In the genomic region with DNA sequence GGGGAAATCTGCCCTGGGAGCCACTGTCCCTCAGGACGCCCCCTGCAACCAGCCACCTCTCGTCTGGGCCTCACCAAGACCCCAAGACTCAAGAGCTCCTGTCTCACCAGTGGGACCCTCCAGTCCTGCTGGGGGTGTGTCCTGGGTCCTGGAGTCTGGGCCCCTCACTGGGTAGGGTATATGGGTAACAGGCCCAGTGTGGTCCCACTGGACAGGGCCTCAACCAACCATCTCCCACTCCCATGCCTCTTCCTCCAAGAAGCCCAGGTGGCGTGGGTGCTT, we compare ENCODE assay signal across 12 cellular contexts. TPM values are rescaled to one million over a fixed set of nuclear protein-coding genes. Genes with fewer than 3 reads are reported as not detected.
DNase-seq lines count a peak whose midpoint lies in the region; ATAC-seq, FAIRE-seq and TF ChIP-seq lines count a peak whose summit lies in the region.
"Had no signal": no experiment of that assay in that cellular context is flagged by ENCODE, and none has a peak within 500 bp of the region (broad histone marks: within the 10 kb centered on the region; RNA-seq: fewer than 3 reads in every experiment).

No MANE protein-coding gene starts in this region.

- H3K27me3 ChIP-seq in body of pancreas (no peaks in the 10 kb centered on the region), thyroid gland (no peaks in the 10 kb centered on the region)

- H3K27me3 Mint-ChIP-seq in activated T-cell treated with anti-CD3 and anti-CD28 coated beads, Interleukin-2, amount 50 U/mL, for 24 hours = peaks cover 44% of the 10 kb centered on the region

- TF ChIP-seq POLR2A in body of pancreas (IDR thresholded peaks at IDR 0.05) (no peak), thyroid gland (IDR thresholded peaks at IDR 0.05) (no peak), GM12891 (IDR thresholded peaks at IDR 0.05; ENCODE audit: low read depth, low read length) (no peak)

- no peak overlapping the region for H3K27ac Mint-ChIP-seq in activated T-cell treated with anti-CD3 and anti-CD28 coated beads, Interleukin-2, amount 50 U/mL, for 24 hours

- no peak overlapping the region for H3K4me3 ChIP-seq in body of pancreas
- H3K4me3 ChIP-seq in mesodermal cell (ENCODE audit: extremely low read depth, insufficient read depth, low read length, poor library complexity, severe bottlenecking) = peak overlapping the region; percentile 55
- H3K4me3 ChIP-seq in thyroid gland (replicated peaks in 1 of 3) = no peak overlapping the region

- H3K9me3 Mint-ChIP-seq in activated T-cell treated with anti-CD3 and anti-CD28 coated beads, Interleukin-2, amount 50 U/mL, for 24 hours = no peaks in the 10 kb centered on the region

- H3K36me3 ChIP-seq in body of pancreas (replicated peaks in 1 of 2; ENCODE audit: insufficient read depth in 1 of 2, low read depth in 2 of 2) (no peaks in the 10 kb centered on the region), mesodermal cell (ENCODE audit: control insufficient read depth, insufficient read depth, low read length) (peaks cover 3% of the 10 kb centered on the region), thyroid gland (no peaks in the 10 kb centered on the region)

- FAIRE-seq in GM12891 (lab: Jason Lieb, UNC) = no peak

- H3K4me1 Mint-ChIP-seq in activated T-cell treated with anti-CD3 and anti-CD28 coated beads, Interleukin-2, amount 50 U/mL, for 24 hours (ENCODE audit: low read depth) = peaks cover 18% of the 10 kb centered on the region

- DNase-seq in activated T-cell treated with anti-CD3 and anti-CD28 coated beads, Interleukin-2, amount 50 U/mL, for 24 hours = no peak
- DNase-seq in activated T-cell treated with anti-CD3 and anti-CD28 coated beads, Interleukin-2, amount 50 U/mL, for 1 hour = no peak
- no peak for DNase-seq in body of pancreas
- no peak for DNase-seq in thyroid gland
- DNase-seq in glomerular visceral epithelial cell (ENCODE audit: extremely low spot score) = no peak
- DNase-seq in GM12891 (ENCODE audit: insufficient read length, low spot score) = no peak
- DNase-seq: cortex of kidney, NCI-H187 had no signal

- peak overlapping the region; percentile 78 to 94 (median 93) for H3K27ac ChIP-seq in body of pancreas
- H3K27ac ChIP-seq in mesodermal cell (ENCODE audit: low read depth, low read length, severe bottlenecking) = no peak overlapping the region
- H3K27ac ChIP-seq in thyroid gland = peak overlapping the region in 2 of 3 donors; percentile 16 to 59

- no peak for TF ChIP-seq CTCF in body of pancreas (IDR thresholded peaks at IDR 0.05)
- TF ChIP-seq CTCF in thyroid gland (IDR thresholded peaks at IDR 0.05) = no peak

- intact Hi-C loops in body of pancreas (cut with DNase I) = loop anchor here (5.0 kb wide), 1 partner anchor 32 kb away; no protein-coding TSS in a partner anchor
- intact Hi-C loops in thyroid gland (cut with DNase I) = no loop called here

- H3K9me3 ChIP-seq in body of pancreas = no peaks in the 10 kb centered on the region
- no peaks in the 10 kb centered on the region for H3K9me3 ChIP-seq in mesodermal cell (ENCODE audit: control insufficient read depth, low read length)
- no peaks in the 10 kb centered on the region for H3K9me3 ChIP-seq in thyroid gland

- ATAC-seq in body of pancreas (no peak), HG03469 (IDR thresholded peaks at IDR 0.05; ENCODE audit: unreplicated experiment) (no peak)

- peak overlapping the region; percentile 36 for H3K4me3 Mint-ChIP-seq in activated T-cell treated with anti-CD3 and anti-CD28 coated beads, Interleukin-2, amount 50 U/mL, for 24 hours

- H3K4me1 ChIP-seq in body of pancreas (peaks cover 89% of the 10 kb centered on the region), mesodermal cell (ENCODE audit: control insufficient read depth, insufficient read depth, low read length, poor library complexity, severe bottlenecking) (peaks cover 76% of the 10 kb centered on the region), thyroid gland (peaks cover 16 to 66% of the 10 kb centered on the region in 2 donors)

- no peaks in the 10 kb centered on the region for H3K36me3 Mint-ChIP-seq in activated T-cell treated with anti-CD3 and anti-CD28 coated beads, Interleukin-2, amount 50 U/mL, for 24 hours (ENCODE audit: low read depth)

- 64 to 92% methylated on average over 1 to 3 of the region's 3 CpGs for WGBS in body of pancreas, 2 donors
- 62 to 83% methylated on average over 3 of the region's 3 CpGs for WGBS in mesodermal cell (ENCODE audit: insufficient coverage in 2 of 2), 2 experiments
- 60 to 68% methylated on average over 1 to 3 of the region's 3 CpGs for WGBS in thyroid gland, 2 donors

TF ChIP-seq in GM12891, 5 proteins besides CTCF, POLR2A, EP300 and RAD21:
- TF ChIP-seq POU2F2 (IDR thresholded peaks at IDR 0.05; ENCODE audit: low read depth, low read length) (no peak), PAX5 (IDR thresholded peaks at IDR 0.05; ENCODE audit: insufficient read depth, low read length, severe bottlenecking) (no peak), POLR2AphosphoS5 (IDR thresholded peaks at IDR 0.05; ENCODE audit: low read depth, low read length) (no peak), TAF1 (IDR thresholded peaks at IDR 0.05; ENCODE audit: low read depth, low read length) (no peak), SPI1 (IDR thresholded peaks at IDR 0.05; ENCODE audit: low read depth, low read length) (no peak)

RNA-seq across cellular contexts. Expression of a gene that starts 0.7 kb away (rescaled TPM):
- total RNA-seq in body of pancreas (10 to 100 TPM; 47.1 to 55.5 TPM), thyroid gland (10 to 100 TPM; 11.4 to 52.0 (median 30.3) TPM)
- polyA plus RNA-seq in mesodermal cell (2013, experiment 1 of 2) = 20.6 TPM
- polyA plus RNA-seq in mesodermal cell (2013, experiment 2 of 2) = 16.6 TPM
- polyA plus RNA-seq in GM12891 (2012; ENCODE audit: low read depth, missing spikeins) = 0.33 TPM

RNA-seq across cellular contexts. Expression of a gene that starts 13.7 kb away (rescaled TPM):
- 10 to 100 TPM; 11.2 to 15.5 TPM for total RNA-seq in body of pancreas
- polyA plus RNA-seq in mesodermal cell (2013, experiment 1 of 2) = 1.5 TPM
- 1.4 TPM for polyA plus RNA-seq in mesodermal cell (2013, experiment 2 of 2)
- total RNA-seq in thyroid gland = 1 to 10 TPM; 2.0 to 3.2 (median 2.4) TPM
- 0.87 TPM for polyA plus RNA-seq in GM12891 (2012; ENCODE audit: low read depth, missing spikeins)
- total RNA-seq: mononuclear cell; T-helper 2 cell treated with Interferon-gamma antibody and Interleukin-4, amounts not matched to agents 100 ng/mL and 5 ng/mL, for 36 hours had no signal

RNA-seq across cellular contexts. Expression of a gene that starts 14.7 kb away (rescaled TPM):
- total RNA-seq in body of pancreas (1 to 10 TPM; 1.6 to 2.3 TPM), thyroid gland (10 to 100 TPM in 2 of 4 donors, 1 to 10 TPM in 2; 4.9 to 29.9 (median 15.1) TPM)
- polyA plus RNA-seq in mesodermal cell (2013, experiment 1 of 2) = 0.48 TPM
- 0.51 TPM for polyA plus RNA-seq in mesodermal cell (2013, experiment 2 of 2)
- polyA plus RNA-seq in GM12891 (2012; ENCODE audit: low read depth, missing spikeins) = 0.40 TPM

RNA-seq across cellular contexts. Expression of a gene that starts 27.7 kb away (rescaled TPM):
- 10 to 100 TPM; 72.8 to 85.9 TPM for total RNA-seq in body of pancreas
- 87.5 TPM for polyA plus RNA-seq in mesodermal cell (2013, experiment 1 of 2)
- 80.9 TPM for polyA plus RNA-seq in mesodermal cell (2013, experiment 2 of 2)
- total RNA-seq in thyroid gland = 100 to 1,000 TPM; 123 to 199 (median 160) TPM
- 199 TPM for polyA plus RNA-seq in GM12891 (2012; ENCODE audit: low read depth, missing spikeins)

RNA-seq across cellular contexts. Expression of a gene that starts 35.6 kb away (rescaled TPM):
- total RNA-seq in body of pancreas = 100 to 1,000 TPM; 225 to 246 TPM
- 176 TPM for polyA plus RNA-seq in mesodermal cell (2013, experiment 1 of 2)
- polyA plus RNA-seq in mesodermal cell (2013, experiment 2 of 2) = 168 TPM
- total RNA-seq in thyroid gland = 100 to 1,000 TPM; 167 to 307 (median 215) TPM
- 47.3 TPM for polyA plus RNA-seq in GM12891 (2012; ENCODE audit: low read depth, missing spikeins)
